Comparison of ENCODE assay signal across 17 cellular contexts in the genomic region with DNA sequence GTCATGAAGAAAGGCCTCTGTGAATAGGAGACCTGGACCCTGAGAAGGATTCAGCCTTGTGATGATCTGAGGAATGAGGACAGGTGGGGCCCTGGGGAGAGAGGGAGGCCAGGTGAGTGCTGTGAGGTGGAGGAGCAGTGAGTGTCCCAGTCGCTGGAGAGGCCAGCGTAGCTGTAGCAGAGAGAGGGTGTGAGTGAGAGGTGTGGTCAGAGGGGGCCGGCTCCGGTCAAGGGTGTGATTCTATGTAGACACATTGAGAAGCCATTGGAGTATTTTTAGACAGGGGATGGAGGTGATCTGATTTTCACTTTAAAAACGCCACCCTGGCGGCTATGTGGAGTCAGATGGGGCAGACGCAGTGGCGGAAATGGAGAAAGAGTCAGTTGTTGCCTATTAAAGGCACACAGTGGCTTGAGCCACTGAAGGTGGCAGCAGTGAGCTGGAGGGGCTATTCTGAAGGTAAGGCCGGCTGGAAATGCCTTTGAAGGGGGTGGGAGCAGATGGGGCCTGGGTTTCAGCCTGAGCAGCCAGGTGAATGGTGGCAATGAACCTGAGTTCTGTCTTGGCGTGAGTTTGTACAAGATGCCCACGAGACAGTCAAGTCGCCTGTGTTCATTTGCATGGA. TPM values are rescaled to one million over a fixed set of nuclear protein-coding genes. Genes with fewer than 3 reads are reported as not detected.
DNase-seq lines count a peak whose midpoint lies in the region; ATAC-seq, FAIRE-seq and TF ChIP-seq lines count a peak whose summit lies in the region.
"Had no signal": no experiment of that assay in that cellular context is flagged by ENCODE, and none has a peak within 500 bp of the region (broad histone marks: within the 10 kb centered on the region; RNA-seq: fewer than 3 reads in every experiment).

No MANE protein-coding gene starts in this region.

- FAIRE-seq in D721Med (lab: Jason Lieb, UNC): no peak

- H3K27ac ChIP-seq in foreskin keratinocyte: no peak overlapping the region
- H3K27ac ChIP-seq in RWPE1: no peak overlapping the region
- H3K27ac ChIP-seq: BLaER1 treated with 17β-estradiol and CSF1 and Interleukin-3, amounts not matched to agents 10 nM and 100 nM; colonic mucosa; esophagus muscularis mucosa; lower lobe of right lung; right lobe of liver had no signal

- peak; percentile 7 for TF ChIP-seq CTCF in D721Med (IDR thresholded peaks at IDR 0.05; ENCODE audit: insufficient read depth, missing control alignments)
- TF ChIP-seq CTCF in foreskin keratinocyte (conservative IDR thresholded peaks at IDR 0.05): peak; percentile 29
- TF ChIP-seq CTCF in RWPE1 (conservative IDR thresholded peaks at IDR 0.05; ENCODE audit: low read depth): no peak

- no peaks in the 10 kb centered on the region for H3K4me1 ChIP-seq in foreskin keratinocyte
- H3K4me1 ChIP-seq: colonic mucosa, lower lobe of right lung, right lobe of liver had no signal

- in situ Hi-C loops in SK-MEL-5 (cut with HindIII; ENCODE audit: low pct_unique_long_range_greater_than_20kb, low sequenced_read_pairs): no loop called here

- DNase-seq in D721Med (ENCODE audit: insufficient read length, low spot score): no peak
- DNase-seq in SK-MEL-5 (ENCODE audit: low read depth, low spot score): peak; percentile 58
- no peak for DNase-seq in foreskin keratinocyte
- no peak for DNase-seq in occipital lobe (lab: John Stamatoyannopoulos, UW)
- no peak for DNase-seq in RWPE1 (ENCODE audit: low spot score)
- no peak for DNase-seq in AG20443 (ENCODE audit: low spot score)
- DNase-seq: activated CD4-positive, alpha-beta T cell treated with anti-CD3 and anti-CD28 coated beads, Interleukin-2, amount 10 ng/mL, durations not matched to agents 7 days and 5 days; colonic mucosa; GOT3; lower lobe of right lung; NCI-H2227 treated with DMSO at 0.1 percent for 48 hours; stimulated activated CD4-positive, alpha-beta T cell treated with anti-CD3 and anti-CD28 coated beads, Interleukin-4, amount 100 ng/mL, for 1 hour had no signal

- POLR2A ChIA-PET in RWPE1 (lab: Yijun Ruan, JAX; ENCODE audit: low non-redundant PET): no interaction called here

- CTCF ChIA-PET in RWPE1 (lab: Yijun Ruan, JAX): no interaction called here

- H3K27me3 ChIP-seq in foreskin keratinocyte: peaks cover 6% of the 10 kb centered on the region
- H3K27me3 ChIP-seq: BLaER1 treated with 17β-estradiol and CSF1 and Interleukin-3, amounts not matched to agents 10 nM and 100 nM; colonic mucosa; esophagus muscularis mucosa; right lobe of liver had no signal

- ATAC-seq in GM18867 (IDR thresholded peaks at IDR 0.05; ENCODE audit: unreplicated experiment) (peak; percentile 53), foreskin keratinocyte (no peak)
- ATAC-seq: lower lobe of right lung, right lobe of liver, Right ventricle myocardium inferior had no signal

RNA-seq across cellular contexts. Expression of a gene that starts 55.6 kb away (rescaled TPM):
- 57.6 and 72.2 TPM in 2 replicates for total RNA-seq in SK-MEL-5 (2014; rRNA removed; shearing (Covaris generic))
- polyA plus RNA-seq in SK-MEL-5 (2015; cell fraction: cytosol; rRNA removed): 73.8 and 91.7 TPM in 2 replicates
- 61.7 and 64.1 TPM in 2 replicates for polyA plus RNA-seq in SK-MEL-5 (2015; cell fraction: nucleus; rRNA removed)
- total RNA-seq in foreskin keratinocyte (0.03 and 0.11 TPM in 2 replicates), occipital lobe (1.4 TPM)
- 0.03 TPM in 1 of 2 replicates, not detected in the other for polyA plus RNA-seq in foreskin keratinocyte

Comparison
In these comparisons a context has a peak if more than half of its experiments do, and no peak if none do; other contexts are left out.
1. RNA of a gene that starts 55.6 kb away (total RNA-seq): 57.6 to 72.2 TPM in SK-MEL-5; 1.4 TPM in occipital lobe (single experiment) and 0.03 to 0.11 TPM in foreskin keratinocyte; every median in the first group is over 10 times any median in the second.